Comparison of ENCODE assay signal across 9 cellular contexts in the genomic region with DNA sequence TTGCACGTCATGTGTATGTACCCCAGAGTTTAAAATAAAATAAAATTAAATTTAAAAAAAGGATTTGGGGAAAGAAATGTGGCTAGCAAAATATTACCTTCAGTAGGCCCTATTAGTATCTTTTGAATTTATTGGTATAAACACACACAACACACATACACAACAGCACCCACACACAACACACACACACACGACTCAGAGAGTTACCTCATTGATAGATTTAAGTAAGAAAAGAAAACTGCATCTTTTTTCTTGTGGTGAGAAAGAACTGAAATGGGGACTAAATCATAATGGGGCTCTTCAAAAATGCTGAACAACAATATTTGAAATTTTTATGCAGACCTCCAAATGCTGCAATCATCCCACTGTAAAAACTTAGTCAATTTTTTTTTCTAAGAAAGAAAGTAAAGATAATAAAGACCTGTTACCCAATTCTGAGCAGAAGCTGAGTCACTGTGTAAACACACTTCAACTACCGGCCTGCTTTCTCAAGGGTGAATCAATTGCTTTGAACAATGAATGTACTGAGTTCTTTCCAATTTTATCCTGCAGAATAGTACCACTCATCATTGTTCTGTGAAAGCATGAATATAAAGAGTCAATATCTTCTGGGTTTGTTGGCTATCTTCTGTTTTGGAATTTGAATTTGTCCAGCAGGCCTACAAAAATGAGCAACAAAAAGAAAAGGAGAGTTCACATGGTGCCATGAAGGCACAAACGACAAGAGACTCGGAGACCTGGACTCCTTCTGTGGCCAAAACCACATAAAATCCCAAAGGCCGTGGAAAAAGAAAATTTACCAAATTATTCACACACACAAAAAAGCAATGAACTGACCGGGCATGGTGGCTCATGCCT. TPM values are rescaled to one million over a fixed set of nuclear protein-coding genes. Genes with fewer than 3 reads are reported as not detected.
DNase-seq lines count a peak whose midpoint lies in the region; ATAC-seq, FAIRE-seq and TF ChIP-seq lines count a peak whose summit lies in the region.
"Had no signal": no experiment of that assay in that cellular context is flagged by ENCODE, and none has a peak within 500 bp of the region (broad histone marks: within the 10 kb centered on the region; RNA-seq: fewer than 3 reads in every experiment).

No MANE protein-coding gene starts in this region.

- FAIRE-seq in K562 (lab: Jason Lieb, UNC), result peak; percentile 77

- no peaks in the 10 kb centered on the region for H3K9me1 ChIP-seq in K562 (ENCODE audit: control insufficient read depth, insufficient read depth, low read length)

- no peak for TF ChIP-seq CTCF in K562 (IDR thresholded peaks at IDR 0.05 in 2 of 3, conservative IDR thresholded peaks at IDR 0.05 in 1 of 3; ENCODE audit: insufficient read depth in 2 of 3, low read depth in 1 of 3, low read length in 3 of 3)
- no peak for TF ChIP-seq CTCF in chondrocyte (IDR thresholded peaks at IDR 0.05)
- TF ChIP-seq CTCF in neural progenitor cell (IDR thresholded peaks at IDR 0.05), result no peak

- H3K79me1 ChIP-seq in mesenchymal stem cell (replicated peaks; ENCODE audit: low read length, poor library complexity, severe bottlenecking), result no peaks in the 10 kb centered on the region

- no peak for TF ChIP-seq RAD21 in K562 (CRISPR knock-in tag; conservative IDR thresholded peaks at IDR 0.05 in 1 of 2, IDR thresholded peaks at IDR 0.05 in 1 of 2)

- peak overlapping the region in 1 of 2 experiments; percentile 43 for H3K18ac ChIP-seq in mesenchymal stem cell (ENCODE audit: low read depth in 1 of 2, low read length in 2 of 2)

- H3K27ac Mint-ChIP-seq in chondrocyte (ENCODE audit: unreplicated experiment) (no peak overlapping the region), neural progenitor cell (no peak overlapping the region)
- H3K27ac Mint-ChIP-seq in activated CD8-positive, alpha-beta memory T cell treated with anti-CD3 and anti-CD28 coated beads, Interleukin-2, amount 10 ng/mL, durations not matched to agents 7 days and 5 days, result no peak overlapping the region
- H3K27ac Mint-ChIP-seq: activated naive CD8-positive, alpha-beta T cell treated with anti-CD3 and anti-CD28 coated beads, Interleukin-2, amount 10 ng/mL, durations not matched to agents 7 days and 5 days had no signal

- H3K36me3 Mint-ChIP-seq in chondrocyte (ENCODE audit: low read depth) (no peaks in the 10 kb centered on the region), neural progenitor cell (no peaks in the 10 kb centered on the region)
- H3K36me3 Mint-ChIP-seq in activated CD8-positive, alpha-beta memory T cell treated with anti-CD3 and anti-CD28 coated beads, Interleukin-2, amount 10 ng/mL, durations not matched to agents 7 days and 5 days, result no peaks in the 10 kb centered on the region
- H3K36me3 Mint-ChIP-seq: activated naive CD8-positive, alpha-beta T cell treated with anti-CD3 and anti-CD28 coated beads, Interleukin-2, amount 10 ng/mL, durations not matched to agents 7 days and 5 days had no signal

- H3K4me3 Mint-ChIP-seq in chondrocyte (ENCODE audit: unreplicated experiment), result no peak overlapping the region
- no peak overlapping the region for H3K4me3 Mint-ChIP-seq in neural progenitor cell
- no peak overlapping the region for H3K4me3 Mint-ChIP-seq in activated CD8-positive, alpha-beta memory T cell treated with anti-CD3 and anti-CD28 coated beads, Interleukin-2, amount 10 ng/mL, durations not matched to agents 7 days and 5 days
- H3K4me3 Mint-ChIP-seq: activated naive CD8-positive, alpha-beta T cell treated with anti-CD3 and anti-CD28 coated beads, Interleukin-2, amount 10 ng/mL, durations not matched to agents 7 days and 5 days had no signal

- ATAC-seq in K562, result peak; percentile 92
- ATAC-seq in HG03442 (IDR thresholded peaks at IDR 0.05; ENCODE audit: unreplicated experiment), result no peak
- ATAC-seq in activated CD8-positive, alpha-beta memory T cell treated with anti-CD3 and anti-CD28 coated beads, Interleukin-2, amount 10 ng/mL, durations not matched to agents 7 days and 5 days, result no peak

- WGBS in K562 (ENCODE audit: insufficient coverage, low coverage, missing lambda C conversion rate), result 23% methylated on average over 7 of the region's 7 CpGs
- WGBS in mesenchymal stem cell, result 72% methylated on average over 4 of the region's 7 CpGs

- H2BK5ac ChIP-seq in mesenchymal stem cell (ENCODE audit: low read depth, low read length, poor library complexity, severe bottlenecking), result no peak overlapping the region

- no TSS peak for BruUV-seq in K562 (replicated peaks; lab: Mats Ljungman, UMichigan)

- H3K36me3 ChIP-seq in K562 (ENCODE audit: control insufficient read depth, insufficient read depth, low read length) (no peaks in the 10 kb centered on the region), mesenchymal stem cell (ENCODE audit: control insufficient read depth in 1 of 2, insufficient read depth in 2 of 2, low read depth in 1 of 2, low read length in 2 of 2) (no peaks in the 10 kb centered on the region), neural progenitor cell (no peaks in the 10 kb centered on the region)

- DNase-seq in AML-193 (lab: John Stamatoyannopoulos, UW), result peak; percentile 62 to 80
- peak; percentile 84 for DNase-seq in LoVo (ENCODE audit: low spot score)
- DNase-seq in K562 (ENCODE audit: extremely low read depth in 1 of 4, low spot score in 3 of 4), result peak; percentile 27 to 73 (median 44)
- DNase-seq in mesenchymal stem cell, result peak; percentile 82
- no peak for DNase-seq in chondrocyte (ENCODE audit: low spot score)
- DNase-seq in neural progenitor cell (ENCODE audit: low spot score), result no peak
- DNase-seq in activated CD8-positive, alpha-beta memory T cell treated with anti-CD3 and anti-CD28 coated beads, Interleukin-2, amount 10 ng/mL, durations not matched to agents 7 days and 5 days, result no peak
- DNase-seq: activated naive CD8-positive, alpha-beta T cell treated with anti-CD3 and anti-CD28 coated beads, Interleukin-2, amount 10 ng/mL, durations not matched to agents 7 days and 5 days had no signal

- TF ChIP-seq POLR2A in K562 (conservative IDR thresholded peaks at IDR 0.05), result no peak

- H3K4me2 ChIP-seq in K562 (ENCODE audit: insufficient read depth, low read length), result peak overlapping the region; percentile 20; the same call in 1 of the 2 replicates
- H3K4me2 ChIP-seq in mesenchymal stem cell (ENCODE audit: low read length, poor library complexity, severe bottlenecking), result no peak overlapping the region
- H3K4me2 ChIP-seq in neural progenitor cell, result no peak overlapping the region

- H3K4me1 Mint-ChIP-seq in chondrocyte (ENCODE audit: low read depth) (peaks cover 7% of the 10 kb centered on the region), neural progenitor cell (peaks cover 2% of the 10 kb centered on the region)
- no peaks in the 10 kb centered on the region for H3K4me1 Mint-ChIP-seq in activated CD8-positive, alpha-beta memory T cell treated with anti-CD3 and anti-CD28 coated beads, Interleukin-2, amount 10 ng/mL, durations not matched to agents 7 days and 5 days
- H3K4me1 Mint-ChIP-seq: activated naive CD8-positive, alpha-beta T cell treated with anti-CD3 and anti-CD28 coated beads, Interleukin-2, amount 10 ng/mL, durations not matched to agents 7 days and 5 days had no signal

- POLR2A ChIA-PET in K562 (lab: Yijun Ruan, JAX), result interaction anchor here (0.6 kb wide), 2 partner anchors 23 to 81 kb away, joined by 3 read pairs; partner anchors contain the start of genes HMMR and NUDCD2

- no peak overlapping the region for H2BK15ac ChIP-seq in mesenchymal stem cell (ENCODE audit: low read depth, poor library complexity, severe bottlenecking)

- peak overlapping the region; percentile 82 for H3K27ac ChIP-seq in K562 (ENCODE audit: extremely low read depth, low read depth, low read length)
- H3K27ac ChIP-seq in mesenchymal stem cell (ENCODE audit: low read length, poor library complexity, severe bottlenecking), result peak overlapping the region; percentile 66
- no peak overlapping the region for H3K27ac ChIP-seq in neural progenitor cell

- no peak overlapping the region for H2BK12ac ChIP-seq in mesenchymal stem cell (ENCODE audit: low read length in 2 of 2)

- H3K9ac ChIP-seq in K562 (ENCODE audit: insufficient read depth in 1 of 2, low read depth in 2 of 2, low read length in 2 of 2) (peak overlapping the region in 1 of 2 experiments; percentile 46; a peak in 2 of 4 replicates), mesenchymal stem cell (ENCODE audit: low read length) (no peak overlapping the region), neural progenitor cell (no peak overlapping the region)

- no peak overlapping the region for H3K23ac ChIP-seq in mesenchymal stem cell (ENCODE audit: low read length in 2 of 2)

- H4K91ac ChIP-seq in mesenchymal stem cell (ENCODE audit: low read length), result no peak overlapping the region

- no peaks in the 10 kb centered on the region for H3K9me3 ChIP-seq in K562 (replicated peaks; ENCODE audit: control insufficient read depth, insufficient read depth, low read depth, low read length)
- no peaks in the 10 kb centered on the region for H3K9me3 ChIP-seq in mesenchymal stem cell (ENCODE audit: control insufficient read depth, low read length)
- H3K9me3 ChIP-seq in neural progenitor cell (ENCODE audit: low read depth), result no peaks in the 10 kb centered on the region

- H3K4ac ChIP-seq in mesenchymal stem cell (ENCODE audit: low read depth in 1 of 2, low read length in 2 of 2), result no peak overlapping the region

- no peak overlapping the region for H2AK5ac ChIP-seq in mesenchymal stem cell (ENCODE audit: low read length, severe bottlenecking)

- H2BK120ac ChIP-seq in mesenchymal stem cell (ENCODE audit: low read depth, low read length), result no peak overlapping the region

- H3F3A ChIP-seq in neural progenitor cell (ENCODE audit: low read depth), result no peaks in the 10 kb centered on the region

- TF ChIP-seq EP300 in K562 (IDR thresholded peaks at IDR 0.05; ENCODE audit: low read length), result peak; percentile 85

- H3K79me2 ChIP-seq in K562 (ENCODE audit: control insufficient read depth, insufficient read depth, low read length) (no peaks in the 10 kb centered on the region), neural progenitor cell (ENCODE audit: low read depth) (no peaks in the 10 kb centered on the region)

- H4K20me1 ChIP-seq in K562 (replicated peaks; ENCODE audit: control insufficient read depth, insufficient read depth, low read length) (no peaks in the 10 kb centered on the region), neural progenitor cell (ENCODE audit: low read depth) (no peaks in the 10 kb centered on the region)

- in situ Hi-C loops in K562 (cut with MboI), result no loop called here

- CTCF ChIA-PET in K562 (lab: Yijun Ruan, JAX; ENCODE audit: low intra/inter-chr PET ratio), result no interaction called here
- CTCF ChIA-PET in activated CD8-positive, alpha-beta memory T cell treated with anti-CD3 and anti-CD28 coated beads, Interleukin-2, amount 10 ng/mL, durations not matched to agents 7 days and 5 days (lab: Charles Lee), result no interaction called here

- H3K27me3 Mint-ChIP-seq in chondrocyte (ENCODE audit: low read depth) (peaks cover 10% of the 10 kb centered on the region), neural progenitor cell (ENCODE audit: insufficient read depth, low read depth) (no peaks in the 10 kb centered on the region)
- H3K27me3 Mint-ChIP-seq in activated CD8-positive, alpha-beta memory T cell treated with anti-CD3 and anti-CD28 coated beads, Interleukin-2, amount 10 ng/mL, durations not matched to agents 7 days and 5 days, result no peaks in the 10 kb centered on the region
- H3K27me3 Mint-ChIP-seq: activated naive CD8-positive, alpha-beta T cell treated with anti-CD3 and anti-CD28 coated beads, Interleukin-2, amount 10 ng/mL, durations not matched to agents 7 days and 5 days had no signal

- peak overlapping the region; percentile 78 for H2AFZ ChIP-seq in K562 (ENCODE audit: low read depth, low read length)
- no peak overlapping the region for H2AFZ ChIP-seq in mesenchymal stem cell (ENCODE audit: low read depth, low read length)
- no peak overlapping the region for H2AFZ ChIP-seq in neural progenitor cell (replicated peaks)

- H4K8ac ChIP-seq in mesenchymal stem cell (ENCODE audit: low read length), result no peak overlapping the region

- H3K9me3 Mint-ChIP-seq in chondrocyte (ENCODE audit: low read depth) (no peaks in the 10 kb centered on the region), neural progenitor cell (peaks cover 2% of the 10 kb centered on the region)
- H3K9me3 Mint-ChIP-seq in activated CD8-positive, alpha-beta memory T cell treated with anti-CD3 and anti-CD28 coated beads, Interleukin-2, amount 10 ng/mL, durations not matched to agents 7 days and 5 days (ENCODE audit: low read depth), result no peaks in the 10 kb centered on the region

- no peaks in the 10 kb centered on the region for H3K27me3 ChIP-seq in K562 (ENCODE audit: control insufficient read depth in 2 of 2, insufficient read depth in 2 of 2, low read length in 2 of 2)
- no peaks in the 10 kb centered on the region for H3K27me3 ChIP-seq in mesenchymal stem cell (ENCODE audit: control insufficient read depth in 1 of 2, insufficient read depth in 1 of 2, low read length in 2 of 2)
- no peaks in the 10 kb centered on the region for H3K27me3 ChIP-seq in neural progenitor cell

- H3K14ac ChIP-seq in mesenchymal stem cell (ENCODE audit: low read length in 2 of 2), result no peak overlapping the region

- intact Hi-C loops in K562 (cut with micrococcal nuclease), result no loop called here

- peaks cover 2 to 11% of the 10 kb centered on the region in 2 experiments; a peak in 4 of 5 replicates for H3K4me1 ChIP-seq in K562 (replicated peaks in 1 of 2; ENCODE audit: control insufficient read depth in 2 of 2, insufficient read depth in 2 of 2, low read length in 2 of 2)
- peaks cover 9% of the 10 kb centered on the region for H3K4me1 ChIP-seq in mesenchymal stem cell (ENCODE audit: control insufficient read depth, insufficient read depth, low read depth, low read length)
- peaks cover 15% of the 10 kb centered on the region for H3K4me1 ChIP-seq in neural progenitor cell

- H3K4me3 ChIP-seq in K562 (no peak overlapping the region), mesenchymal stem cell (ENCODE audit: insufficient read depth in 1 of 2, low read depth in 1 of 2, low read length in 2 of 2) (no peak overlapping the region), neural progenitor cell (no peak overlapping the region)

RNA-seq across cellular contexts. Expression of gene CCNG1, which starts 57.9 kb away (rescaled TPM):
- total RNA-seq in K562 (2011; cell fraction: chromatin; rRNA removed; ENCODE audit: low replicate concordance), result 46.7 and 153 TPM in 2 replicates
- total RNA-seq in K562 (2011; cell fraction: nucleolus; rRNA removed), result 21.3 and 35.3 TPM in 2 replicates
- 54.8 and 92.8 TPM in 2 replicates for total RNA-seq in K562 (2011; cell fraction: nucleoplasm; rRNA removed)
- total RNA-seq in K562 (2014; rRNA removed), result 121 and 122 TPM in 2 replicates
- total RNA-seq in K562 (2014; rRNA removed; fragmentation: Illumina TruSeq; extraction: Trizol), result 245 and 271 TPM in 2 replicates
- total RNA-seq in K562 (2015; rRNA removed; fragmentation: Illumina TruSeq; extraction: Trizol), result 238 and 259 TPM in 2 replicates
- 180 and 184 TPM in 2 replicates for total RNA-seq in K562 (2021)
- polyA plus RNA-seq in K562 (2011; rRNA removed), result 293 and 356 TPM in 2 replicates
- polyA plus RNA-seq in K562 (2011; cell fraction: cytosol; rRNA removed), result 37.8 and 116 TPM in 2 replicates
- 94.3 and 254 TPM in 2 replicates for polyA plus RNA-seq in K562 (2011; cell fraction: nucleus; rRNA removed)
- polyA plus RNA-seq in K562 (2012), result 171 and 344 TPM in 2 replicates
- 184 and 217 TPM in 2 replicates for polyA plus RNA-seq in K562 (2014; fragmentation: Illumina TruSeq; extraction: Trizol)
- 100 to 1,000 TPM; 254 to 290 TPM for polyA plus RNA-seq in K562 (2014; fragmentation: Nextera tagmentation; extraction: Ambion mirVana)
- 101 and 121 TPM in 2 replicates for polyA plus RNA-seq in K562 (2014; rRNA removed)
- 286 and 479 TPM in 2 replicates for polyA minus RNA-seq in K562 (2011; rRNA and poly(A)+ RNA removed)
- 124 and 144 TPM in 2 replicates for polyA minus RNA-seq in K562 (2011; cell fraction: cytosol; rRNA and poly(A)+ RNA removed)
- polyA minus RNA-seq in K562 (2011; cell fraction: nucleus; rRNA and poly(A)+ RNA removed), result 29.1 and 78.5 TPM in 2 replicates
- 162 TPM for polyA plus RNA-seq in mesenchymal stem cell (2013, experiment 1 of 2)
- polyA plus RNA-seq in mesenchymal stem cell (2013, experiment 2 of 2), result 165 TPM
- total RNA-seq in chondrocyte, result 70.5 to 90.6 TPM (median 80.0 TPM) in 3 replicates
- total RNA-seq in neural progenitor cell (ENCODE audit: low replicate concordance), result 593 and 933 TPM in 2 replicates
- total RNA-seq in activated CD8-positive, alpha-beta memory T cell treated with anti-CD3 and anti-CD28 coated beads, Interleukin-2, amount 10 ng/mL, durations not matched to agents 7 days and 5 days, result 100 to 1,000 TPM; 122 to 144 TPM

Comparison
In these comparisons a context has a peak if more than half of its experiments do, and no peak if none do; other contexts are left out.
1. DNase-seq: peak in AML-193 (2 of 2), LoVo (single experiment), K562 (4 of 4) and mesenchymal stem cell (single experiment); none in chondrocyte (single experiment), neural progenitor cell (single experiment) and activated CD8-positive, alpha-beta memory T cell treated with anti-CD3 and anti-CD28 coated beads, Interleukin-2, amount 10 ng/mL, durations not matched to agents 7 days and 5 days (single experiment).